ENCODE assay signal across 12 cellular contexts in the genomic region with DNA sequence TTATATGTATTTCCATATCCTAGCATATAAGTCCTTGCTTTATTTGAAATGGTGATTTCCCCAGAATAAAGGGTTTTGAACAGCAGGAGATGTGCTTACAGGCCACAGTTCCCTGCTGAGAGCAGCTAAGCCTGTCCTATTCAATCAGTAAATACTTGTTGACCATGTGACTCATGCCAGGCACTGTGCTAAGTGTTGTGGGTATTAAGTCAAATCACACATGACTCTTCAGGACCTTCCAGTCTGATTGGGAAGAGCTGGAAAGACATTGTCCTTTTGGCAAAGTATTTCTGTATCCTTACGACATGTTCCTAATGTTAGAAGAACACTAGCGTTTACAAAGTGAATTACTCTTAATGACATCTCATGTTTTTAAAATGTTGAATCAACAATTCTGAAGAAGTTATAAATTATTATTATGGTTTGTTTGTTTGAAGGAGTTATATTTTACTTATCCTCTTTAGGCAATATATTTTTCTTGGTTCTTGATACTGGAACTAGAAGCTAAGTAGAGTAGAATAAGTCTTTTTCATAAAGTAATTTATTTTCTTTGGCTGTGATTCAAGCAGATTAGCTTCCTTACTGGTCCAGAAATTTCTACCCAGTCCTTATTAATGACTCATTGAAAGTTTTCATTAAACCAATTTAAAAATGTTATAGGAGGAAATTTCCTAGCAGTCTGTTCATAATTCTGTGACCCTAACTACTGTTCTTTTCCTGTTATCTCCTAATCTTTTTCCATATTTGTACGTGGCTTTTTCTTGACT.
DNase-seq lines count a peak whose midpoint lies in the region; ATAC-seq and TF ChIP-seq lines count a peak whose summit lies in the region.
"Had no signal": no experiment of that assay in that cellular context is flagged by ENCODE, and none has a peak within 500 bp of the region (broad histone marks: within the 10 kb centered on the region; RNA-seq: fewer than 3 reads in every experiment).

No MANE protein-coding gene starts in this region.

- no peaks in the 10 kb centered on the region for H3K27me3 ChIP-seq in brain microvascular endothelial cell (replicated peaks)
- H3K27me3 ChIP-seq: tibial artery had no signal

- H3K27ac ChIP-seq in brain microvascular endothelial cell, result peak overlapping the region; percentile 37
- H3K27ac ChIP-seq: parathyroid adenoma had no signal

- DNase-seq in AG09319 (ENCODE audit: extremely low read depth, low read depth), result peak; percentile 5
- peak; percentile 27 for DNase-seq in NCI-H128 (lab: John Stamatoyannopoulos, UW; ENCODE audit: unreplicated experiment)
- DNase-seq in brain microvascular endothelial cell, result peak; percentile 69
- peak; percentile 71 for DNase-seq in iPS-NIHi11 (ENCODE audit: low spot score)
- DNase-seq in SW 1271 (lab: John Stamatoyannopoulos, UW), result no peak
- no peak for DNase-seq in NK-92 (lab: John Stamatoyannopoulos, UW; ENCODE audit: unreplicated experiment)
- no peak for DNase-seq in stimulated activated CD4-positive, alpha-beta T cell treated with anti-CD3 and anti-CD28 coated beads, Interleukin-4, amount 100 ng/mL, for 24 hours
- DNase-seq: activated CD4-positive, alpha-beta T cell treated with anti-CD3 and anti-CD28 coated beads for 1 hour had no signal

- no peak for TF ChIP-seq CTCF in AG09319 (IDR thresholded peaks at IDR 0.05; ENCODE audit: low read depth, low read length)
- TF ChIP-seq CTCF in brain microvascular endothelial cell (IDR thresholded peaks at IDR 0.05; ENCODE audit: low read depth, low read length, missing control alignments), result no peak

- in situ Hi-C loops in brain microvascular endothelial cell (cut with HindIII; ENCODE audit: low pct_ligation_motif_present, low sequenced_read_pairs), result no loop called here

- peaks cover 37% of the 10 kb centered on the region for H3K36me3 ChIP-seq in brain microvascular endothelial cell (replicated peaks)

- H3K4me3 ChIP-seq in brain microvascular endothelial cell (ENCODE audit: low read depth, low read length), result no peak overlapping the region
- H3K4me3 ChIP-seq: coronary artery, tibial artery had no signal

- ATAC-seq in GM18873 (IDR thresholded peaks at IDR 0.05; ENCODE audit: low FRiP score, unreplicated experiment), result no peak

Comparison
In these comparisons a context has a peak if more than half of its experiments do, and no peak if none do; other contexts are left out.
1. DNase-seq: peak in AG09319 (single experiment), NCI-H128 (single experiment), brain microvascular endothelial cell (single experiment) and iPS-NIHi11 (single experiment); none in SW 1271 (0 of 2), NK-92 (single experiment) and stimulated activated CD4-positive, alpha-beta T cell treated with anti-CD3 and anti-CD28 coated beads, Interleukin-4, amount 100 ng/mL, for 24 hours (single experiment).